Comparison of ENCODE assay signal across 21 cellular contexts in the genomic region with DNA sequence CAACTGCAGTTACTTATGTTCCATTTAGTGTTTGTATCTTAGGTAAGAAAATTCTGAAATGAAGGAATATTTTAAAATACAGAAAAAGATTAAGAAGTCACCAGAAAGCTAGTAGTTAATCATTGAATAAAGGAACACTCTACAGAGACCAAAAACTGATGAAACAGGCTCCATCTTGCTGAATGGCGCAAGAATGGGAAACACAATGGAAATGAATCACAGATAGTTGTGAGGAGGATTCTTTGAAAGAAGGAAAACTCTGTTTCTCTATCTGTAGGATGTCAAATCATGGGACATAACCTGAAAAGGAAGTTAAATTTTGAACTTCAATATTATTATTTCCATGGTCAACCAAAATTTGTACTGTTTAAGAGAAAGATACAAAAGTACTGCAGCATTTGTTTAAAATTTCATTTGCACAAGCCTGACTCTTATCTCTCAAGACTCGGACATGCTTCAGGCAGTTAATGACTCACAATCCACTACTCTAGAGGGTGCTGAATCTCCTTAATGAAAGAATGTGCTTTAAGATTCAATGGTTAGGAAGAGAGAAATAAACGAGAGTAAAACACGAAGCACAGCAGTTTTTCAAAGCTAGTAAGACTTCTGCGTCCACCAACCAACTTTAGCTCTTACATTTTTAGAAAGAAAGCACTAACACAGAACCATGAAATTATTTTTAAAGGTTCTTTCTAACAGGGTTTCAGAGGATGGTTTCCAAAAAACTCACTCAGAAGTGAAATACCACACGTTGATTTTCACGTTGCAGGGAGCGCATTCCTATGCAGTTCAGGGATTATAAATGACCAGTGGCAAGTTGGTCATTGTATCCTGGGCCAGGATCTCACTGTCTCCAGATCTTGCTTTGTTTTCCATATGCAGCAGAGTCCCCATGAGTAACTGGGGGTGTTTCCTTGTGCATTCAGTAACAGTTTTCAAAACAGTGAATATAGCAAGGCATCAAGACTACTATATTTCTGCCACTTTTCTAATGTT.
DNase-seq lines count a peak whose midpoint lies in the region; ATAC-seq, FAIRE-seq and TF ChIP-seq lines count a peak whose summit lies in the region.
"Had no signal": no experiment of that assay in that cellular context is flagged by ENCODE, and none has a peak within 500 bp of the region (broad histone marks: within the 10 kb centered on the region; RNA-seq: fewer than 3 reads in every experiment).

No MANE protein-coding gene starts in this region.

- no peaks in the 10 kb centered on the region for H3K4me1 Mint-ChIP-seq in MCF 10A (ENCODE audit: insufficient read depth, unreplicated experiment)
- H3K4me1 Mint-ChIP-seq: CD4-positive, CD25-positive, alpha-beta regulatory T cell; naive B cell had no signal

- H3K4me3 ChIP-seq in mammary epithelial cell (replicated peaks in 1 of 3; ENCODE audit: insufficient read depth in 1 of 3, low read depth in 2 of 3, low read length in 3 of 3) (no peak overlapping the region), dorsolateral prefrontal cortex (peak overlapping the region in 24 of 59 donors; percentile 1 to 49 (median 8)), keratinocyte (ENCODE audit: control insufficient read depth in 2 of 3, extremely low read depth in 1 of 3, insufficient read depth in 2 of 3, low read depth in 1 of 3, low read length in 3 of 3) (no peak overlapping the region), skeletal muscle cell (ENCODE audit: low read depth, low read length) (no peak overlapping the region)
- H3K4me3 ChIP-seq: body of pancreas, right lobe of liver had no signal

- no peak for ATAC-seq in GM18505 (IDR thresholded peaks at IDR 0.05; ENCODE audit: unreplicated experiment)
- ATAC-seq: effector memory CD8-positive, alpha-beta T cell; right lobe of liver; SK-N-SH treated with all-trans-retinoic acid at 6 μM for 48 hours had no signal

- H3K27ac ChIP-seq in mammary epithelial cell (ENCODE audit: insufficient read depth, low read depth, low read length) (no peak overlapping the region), dorsolateral prefrontal cortex (peak overlapping the region in 44 of 59 donors; percentile 2 to 98 (median 60)), keratinocyte (ENCODE audit: control insufficient read depth, insufficient read depth, low read length) (peak overlapping the region; percentile 15)
- H3K27ac ChIP-seq: 22Rv1, body of pancreas, right lobe of liver had no signal

- dilution Hi-C loops in mammary epithelial cell (cut with HindIII; ENCODE audit: low sequenced_read_pairs) (no loop called here), keratinocyte (cut with MboI; ENCODE audit: extremely low pct_ligation_motif_present, low sequenced_read_pairs) (no loop called here)

- H3K79me2 ChIP-seq in mammary epithelial cell (ENCODE audit: insufficient read depth, low read length) (no peaks in the 10 kb centered on the region), keratinocyte (ENCODE audit: control insufficient read depth, insufficient read depth, low read length) (no peaks in the 10 kb centered on the region)

- BruUV-seq in MCF 10A (replicated peaks; lab: Mats Ljungman, UMichigan): no TSS peak
- BruUV-seq in mammary epithelial cell (replicated peaks; lab: Mats Ljungman, UMichigan): no TSS peak

- peak; percentile 65 for DNase-seq in MCF 10A (ENCODE audit: unreplicated experiment)
- no peak for DNase-seq in mammary epithelial cell
- no peak for DNase-seq in dorsolateral prefrontal cortex
- DNase-seq in keratinocyte (ENCODE audit: low read depth, low spot score): no peak
- peak; percentile 7 for DNase-seq in skeletal muscle cell (ENCODE audit: low read depth)
- no peak for DNase-seq in iPS-NIHi11 (ENCODE audit: low spot score)
- DNase-seq in GM12892 (ENCODE audit: insufficient read length): no peak
- DNase-seq: activated CD8-positive, alpha-beta memory T cell treated with anti-CD3 and anti-CD28 coated beads for 24 hours; activated gamma-delta T cell; body of pancreas; CD4-positive, CD25-positive, alpha-beta regulatory T cell; effector memory CD8-positive, alpha-beta T cell; EL; head of caudate nucleus; naive B cell; right lobe of liver; stimulated activated CD4-positive, alpha-beta T cell treated with anti-CD3 and anti-CD28 coated beads, Interleukin-4, amount 100 ng/mL, for 1 hour had no signal

- H3K4me1 ChIP-seq in mammary epithelial cell (ENCODE audit: insufficient read depth, low read length) (no peaks in the 10 kb centered on the region), keratinocyte (ENCODE audit: control insufficient read depth, extremely low read depth, insufficient read depth, low read length) (peaks cover 3% of the 10 kb centered on the region)
- H3K4me1 ChIP-seq: body of pancreas, right lobe of liver had no signal

- POLR2A ChIA-PET in MCF 10A (lab: Yijun Ruan, JAX): interaction anchor here (0.6 to 1.3 kb wide), 2 partner anchors 12 to 26 kb away, joined by 3 read pairs; no protein-coding TSS in a partner anchor

- CTCF ChIA-PET in MCF 10A (lab: Yijun Ruan, JAX) (interaction anchor here (0.6 to 1.1 kb wide), 5 partner anchors 9 to 240 kb away, joined by 3 read pairs; no protein-coding TSS in a partner anchor), mammary epithelial cell (lab: Charles Lee; ENCODE audit: low non-redundant PET) (no interaction called here)

- FAIRE-seq in keratinocyte (lab: Jason Lieb, UNC) (no peak), GM12892 (lab: Jason Lieb, UNC) (no peak)
- FAIRE-seq: GM12891 had no signal

- H3K27me3 ChIP-seq in mammary epithelial cell (ENCODE audit: insufficient read depth, low read length) (no peaks in the 10 kb centered on the region), dorsolateral prefrontal cortex (no peaks in the 10 kb centered on the region), keratinocyte (ENCODE audit: control insufficient read depth, extremely low read depth, insufficient read depth, low read length) (peaks cover 13% of the 10 kb centered on the region)
- H3K27me3 ChIP-seq: body of pancreas, right lobe of liver had no signal

- peak overlapping the region; percentile 20 for H3K4me3 Mint-ChIP-seq in MCF 10A (ENCODE audit: unreplicated experiment)
- H3K4me3 Mint-ChIP-seq: CD4-positive, CD25-positive, alpha-beta regulatory T cell; effector memory CD8-positive, alpha-beta T cell; naive B cell had no signal

- no peaks in the 10 kb centered on the region for H3K36me3 ChIP-seq in mammary epithelial cell (ENCODE audit: insufficient read depth, low read length)
- H3K36me3 ChIP-seq in keratinocyte (ENCODE audit: control insufficient read depth in 2 of 2, extremely low read depth in 1 of 2, insufficient read depth in 2 of 2, low read length in 2 of 2): no peaks in the 10 kb centered on the region
- H3K36me3 ChIP-seq: right lobe of liver had no signal

- H3K9me3 Mint-ChIP-seq in MCF 10A (ENCODE audit: unreplicated experiment): peaks cover 14% of the 10 kb centered on the region
- H3K9me3 Mint-ChIP-seq: CD4-positive, CD25-positive, alpha-beta regulatory T cell; naive B cell had no signal

- no peak for TF ChIP-seq POLR2A in GM18505 (IDR thresholded peaks at IDR 0.05; ENCODE audit: borderline replicate concordance, extremely low read depth, insufficient read depth, insufficient read length)
- TF ChIP-seq POLR2A in GM12892 (IDR thresholded peaks at IDR 0.05; ENCODE audit: low read depth, low read length): no peak

- H3K4me2 ChIP-seq in mammary epithelial cell (ENCODE audit: insufficient read depth, low read depth, low read length) (no peak overlapping the region), keratinocyte (ENCODE audit: control insufficient read depth, extremely low read depth, insufficient read depth, low read depth, low read length) (peak overlapping the region; percentile 39)

- H3K9ac ChIP-seq in mammary epithelial cell (ENCODE audit: insufficient read depth, low read length) (no peak overlapping the region), keratinocyte (ENCODE audit: control insufficient read depth, extremely low read depth, insufficient read depth, low read length) (no peak overlapping the region)

- H3K27me3 Mint-ChIP-seq in MCF 10A (ENCODE audit: insufficient read depth, unreplicated experiment): no peaks in the 10 kb centered on the region

- no peaks in the 10 kb centered on the region for H3K9me1 ChIP-seq in keratinocyte (ENCODE audit: control insufficient read depth, extremely low read depth, insufficient read depth, low read length)

- H3K9me3 ChIP-seq in mammary epithelial cell (replicated peaks; ENCODE audit: insufficient read depth, low read length): peaks cover 3% of the 10 kb centered on the region
- no peaks in the 10 kb centered on the region for H3K9me3 ChIP-seq in keratinocyte (ENCODE audit: control insufficient read depth, low read depth, low read length)
- H3K9me3 ChIP-seq: body of pancreas, right lobe of liver had no signal

- H4K20me1 ChIP-seq in mammary epithelial cell (ENCODE audit: insufficient read depth, low read length): no peaks in the 10 kb centered on the region
- no peaks in the 10 kb centered on the region for H4K20me1 ChIP-seq in keratinocyte (ENCODE audit: control insufficient read depth, extremely low read depth, insufficient read depth, low read length)

- in situ Hi-C loops in mammary epithelial cell (cut with MboI; ENCODE audit: low sequenced_read_pairs in 2 of 2): no loop called here

- H3K36me3 Mint-ChIP-seq in MCF 10A (ENCODE audit: insufficient read depth, unreplicated experiment): no peaks in the 10 kb centered on the region
- H3K36me3 Mint-ChIP-seq: CD4-positive, CD25-positive, alpha-beta regulatory T cell; naive B cell had no signal

- intact Hi-C loops in MCF 10A (cut with micrococcal nuclease): no loop called here
- intact Hi-C loops in mammary epithelial cell (cut with micrococcal nuclease): no loop called here
- intact Hi-C loops in dorsolateral prefrontal cortex (cut with DNase I): no loop called here

- 71% methylated on average over 8 of the region's 8 CpGs for WGBS in mammary epithelial cell (ENCODE audit: low coverage, missing lambda C conversion rate)

- peak overlapping the region; percentile 33 for H3K27ac Mint-ChIP-seq in MCF 10A (ENCODE audit: low read depth, unreplicated experiment)
- H3K27ac Mint-ChIP-seq: CD4-positive, CD25-positive, alpha-beta regulatory T cell; effector memory CD8-positive, alpha-beta T cell; naive B cell had no signal

- H2AFZ ChIP-seq in mammary epithelial cell (ENCODE audit: low read depth, low read length): no peak overlapping the region
- H2AFZ ChIP-seq in keratinocyte (ENCODE audit: control insufficient read depth, low read length): no peak overlapping the region

- TF ChIP-seq CTCF in MCF 10A (IDR thresholded peaks at IDR 0.05; ENCODE audit: unreplicated experiment) (no peak), mammary epithelial cell (conservative IDR thresholded peaks at IDR 0.05 in 1 of 2, IDR thresholded peaks at IDR 0.05 in 1 of 2; ENCODE audit: extremely low read depth in 1 of 2, insufficient read depth in 1 of 2, low read depth in 1 of 2, low read length in 2 of 2) (no peak), dorsolateral prefrontal cortex (IDR thresholded peaks at IDR 0.05 in 54 of 56, conservative IDR thresholded peaks at IDR 0.05 in 2 of 56; ENCODE audit: low read depth in 1 of 56, partially characterized antibody in 56 of 56) (peak in 3 of 56 donors; percentile 8 to 11 (median 10)), keratinocyte (optimal IDR thresholded peaks at IDR 0.05 in 1 of 3, IDR thresholded peaks at IDR 0.05 in 1 of 3, conservative IDR thresholded peaks at IDR 0.05 in 1 of 3; ENCODE audit: extremely low read depth in 1 of 3, insufficient read depth in 2 of 3, low read length in 3 of 3) (no peak)

Comparison
In these comparisons a context has a peak if more than half of its experiments do, and no peak if none do; other contexts are left out.
1. DNase-seq: peak in MCF 10A (single experiment) and skeletal muscle cell (single experiment); none in mammary epithelial cell (single experiment), dorsolateral prefrontal cortex (0 of 10), keratinocyte (single experiment), iPS-NIHi11 (single experiment) and GM12892 (single experiment).